ENCODE assay signal across 8 cellular contexts in the genomic region with DNA sequence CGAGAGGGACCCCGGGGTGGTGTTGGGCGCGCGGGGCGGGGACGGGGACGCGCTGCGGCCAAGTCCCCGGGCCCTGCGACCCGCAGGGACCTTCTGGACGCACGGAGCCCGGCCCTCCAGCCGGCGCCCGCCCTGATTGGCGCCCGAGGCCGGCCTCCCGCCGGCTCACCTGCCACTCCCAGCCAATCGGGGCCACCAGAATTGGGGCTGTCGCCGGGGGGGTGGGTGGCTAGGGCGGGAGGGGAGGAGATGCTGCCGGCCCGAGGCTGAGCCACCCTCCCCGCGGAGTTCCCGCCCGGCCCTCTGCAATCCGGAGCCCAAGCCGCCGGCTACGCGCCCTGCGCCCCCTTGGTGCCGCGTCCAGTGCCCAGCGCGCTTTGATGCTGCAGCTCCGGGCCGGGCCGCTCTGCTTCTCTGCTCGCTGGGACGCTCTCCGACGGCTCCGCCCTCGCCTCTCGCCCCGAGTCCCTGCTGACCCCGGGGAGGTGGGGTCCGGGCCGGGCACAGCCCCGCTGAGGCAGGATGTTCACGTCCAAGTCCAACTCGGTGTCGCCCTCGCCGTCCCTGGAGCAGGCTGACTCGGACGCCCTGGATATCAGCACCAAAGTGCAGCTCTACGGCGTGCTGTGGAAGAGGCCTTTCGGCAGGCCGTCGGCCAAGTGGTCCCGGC. TPM values are rescaled to one million over a fixed set of nuclear protein-coding genes. Genes with fewer than 3 reads are reported as not detected.
DNase-seq lines count a peak whose midpoint lies in the region; ATAC-seq and TF ChIP-seq lines count a peak whose summit lies in the region.

A gene (plus strand): TSS at position 285 of the 670 bp plus-strand sequence. CDS start 238 bp downstream, at position 523.

- no peak within 1 kb of the TSS for H2AFZ ChIP-seq in ACC112 (ENCODE audit: low read length, unreplicated experiment)

- DNase-seq in NCI-H146 (lab: John Stamatoyannopoulos, UW) (peak; percentile 78), endothelial cell (ENCODE audit: low spot score) (peak; percentile 17), SKM-1 (lab: John Stamatoyannopoulos, UW; ENCODE audit: unreplicated experiment) (no peak)
- DNase-seq in activated naive CD4-positive, alpha-beta T cell treated with anti-CD3 and anti-CD28 coated beads, Interleukin-2, amount 50 U/mL, for 16 hours = no peak

- H3K36me3 ChIP-seq in ACC112 (ENCODE audit: insufficient read depth, low read length) (no peaks in the 10 kb centered on the region), muscle layer of duodenum (ENCODE audit: control insufficient read depth in 1 of 2, insufficient read depth in 2 of 2, low read length in 2 of 2) (no peaks in the 10 kb centered on the region)

- peaks cover 78% of the 10 kb centered on the region for H3K27me3 ChIP-seq in ACC112 (ENCODE audit: insufficient read depth, low read length)
- H3K27me3 ChIP-seq in muscle layer of duodenum (ENCODE audit: low read depth, low read length) = peaks cover 31% of the 10 kb centered on the region

- H3K9me3 ChIP-seq in muscle layer of duodenum (ENCODE audit: control insufficient read depth in 1 of 2, low read length in 2 of 2) = no peaks in the 10 kb centered on the region

- no peaks in the 10 kb centered on the region for H3K9me3 Mint-ChIP-seq in endothelial cell (ENCODE audit: unreplicated experiment)

- peak within 1 kb of the TSS; percentile 71 for H3K4me3 Mint-ChIP-seq in endothelial cell (ENCODE audit: unreplicated experiment)

- peak within 1 kb of the TSS; percentile 49 for H3K4me3 ChIP-seq in ACC112 (ENCODE audit: low read depth, low read length)
- H3K4me3 ChIP-seq in muscle layer of duodenum (ENCODE audit: low read depth in 1 of 2, low read length in 2 of 2) = peak within 1 kb of the TSS; percentile 48 to 62

- H3K27ac Mint-ChIP-seq in endothelial cell (ENCODE audit: unreplicated experiment) = no peak within 1 kb of the TSS

- peaks cover 10% of the 10 kb centered on the region for H3K27me3 Mint-ChIP-seq in endothelial cell (ENCODE audit: unreplicated experiment)

- H3K36me3 Mint-ChIP-seq in endothelial cell (ENCODE audit: low read depth, unreplicated experiment) = no peaks in the 10 kb centered on the region

- no peaks in the 10 kb centered on the region for H3K4me1 ChIP-seq in ACC112 (ENCODE audit: control insufficient read depth, insufficient read depth, low read length, unreplicated experiment)
- H3K4me1 ChIP-seq in muscle layer of duodenum (ENCODE audit: control insufficient read depth in 1 of 2, insufficient read depth in 2 of 2, low read length in 2 of 2) = peaks cover 0 to 19% of the 10 kb centered on the region in 2 donors

- no peaks in the 10 kb centered on the region for H3K79me2 ChIP-seq in ACC112 (ENCODE audit: control insufficient read depth, insufficient read depth, low read length, unreplicated experiment)

- no peak for TF ChIP-seq CTCF in endothelial cell (IDR thresholded peaks at IDR 0.05; ENCODE audit: unreplicated experiment)

- no peak within 1 kb of the TSS for H3K27ac ChIP-seq in ACC112 (ENCODE audit: low read depth, low read length)
- no peak within 1 kb of the TSS for H3K27ac ChIP-seq in muscle layer of duodenum (ENCODE audit: low read length)

- ATAC-seq in GM21528 (IDR thresholded peaks at IDR 0.05; ENCODE audit: low FRiP score, unreplicated experiment) = no peak
- ATAC-seq in HG02571 (IDR thresholded peaks at IDR 0.05; ENCODE audit: unreplicated experiment) = no peak

- peaks cover 13% of the 10 kb centered on the region for H3K4me1 Mint-ChIP-seq in endothelial cell (ENCODE audit: unreplicated experiment)

RNA-seq across cellular contexts. Expression of the gene that starts here (rescaled TPM):
- 0.80 TPM for total RNA-seq in endothelial cell (ENCODE audit: unreplicated experiment)

Comparison
In these comparisons a context has a peak if more than half of its experiments do, and no peak if none do; other contexts are left out.
1. Peak in DNase-seq in endothelial cell; RNA of the gene not detected or under 1 TPM.